ENCODE assay signal across 27 cellular contexts in the genomic region with DNA sequence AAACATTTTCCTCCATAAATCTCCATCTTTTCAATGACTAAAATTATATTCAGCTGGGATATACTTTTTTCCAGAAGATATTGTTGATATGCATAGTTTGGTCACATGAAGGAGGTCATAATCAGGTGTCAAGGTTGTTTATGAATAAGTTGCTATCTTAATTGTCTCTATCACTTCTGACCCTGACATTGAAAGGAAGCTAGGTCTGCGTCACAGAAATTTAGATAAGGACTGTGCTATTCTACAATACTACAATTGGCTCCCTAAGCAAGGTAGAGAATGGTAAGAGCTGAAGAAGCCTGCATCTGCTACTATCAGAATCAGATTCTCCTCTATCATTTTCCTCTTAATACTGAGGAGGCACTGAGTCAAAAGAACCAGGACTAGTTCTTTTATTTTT.
"Had no signal": no experiment of that assay in that cellular context is flagged by ENCODE, and none has a peak within 500 bp of the region (broad histone marks: within the 10 kb centered on the region; RNA-seq: fewer than 3 reads in every experiment).

No MANE protein-coding gene starts in this region.

- ATAC-seq: activated naive CD4-positive, alpha-beta T cell treated with anti-CD3 and anti-CD28 coated beads, Interleukin-2, amount 50 U/mL, for 72 hours; activated naive CD8-positive, alpha-beta T cell treated with anti-CD3 and anti-CD28 coated beads, Interleukin-2, amount 50 U/mL, for 24 hours; activated T-cell treated with anti-CD3 and anti-CD28 coated beads, Interleukin-2, amount 50 U/mL, for 4 hours; Panc1 had no signal

- H3K27me3 Mint-ChIP-seq: activated CD4-positive, alpha-beta memory T cell treated with anti-CD3 and anti-CD28 coated beads for 36 hours; activated CD4-positive, alpha-beta T cell treated with anti-CD3 and anti-CD28 coated beads, Interleukin-2, amount 10 ng/mL, durations not matched to agents 7 days and 5 days; activated naive CD8-positive, alpha-beta T cell treated with anti-CD3 and anti-CD28 coated beads, Interleukin-2, amount 50 U/mL, for 24 hours had no signal

- H3K27ac Mint-ChIP-seq: activated CD4-positive, alpha-beta memory T cell treated with anti-CD3 and anti-CD28 coated beads for 36 hours; activated CD4-positive, alpha-beta T cell treated with anti-CD3 and anti-CD28 coated beads, Interleukin-2, amount 10 ng/mL, durations not matched to agents 7 days and 5 days; activated naive CD4-positive, alpha-beta T cell treated with anti-CD3 and anti-CD28 coated beads, Interleukin-2, amount 50 U/mL, for 72 hours; activated naive CD8-positive, alpha-beta T cell treated with anti-CD3 and anti-CD28 coated beads, Interleukin-2, amount 50 U/mL, for 24 hours; T-helper 1 cell treated with Interleukin-12 subunit alpha and Interleukin-12 subunit beta and Interleukin-4 antibody, amounts not matched to agents 30 μg/mL and 1 μg/mL, for 36 hours had no signal

- H3K4me3 Mint-ChIP-seq: activated CD4-positive, alpha-beta memory T cell treated with anti-CD3 and anti-CD28 coated beads for 36 hours; activated CD4-positive, alpha-beta T cell treated with anti-CD3 and anti-CD28 coated beads, Interleukin-2, amount 10 ng/mL, durations not matched to agents 7 days and 5 days; activated naive CD8-positive, alpha-beta T cell treated with anti-CD3 and anti-CD28 coated beads, Interleukin-2, amount 50 U/mL, for 24 hours; activated T-cell treated with anti-CD3 and anti-CD28 coated beads, Interleukin-2, amount 50 U/mL, for 4 hours; T-helper 1 cell treated with Interleukin-12 subunit alpha and Interleukin-12 subunit beta and Interleukin-4 antibody, amounts not matched to agents 30 μg/mL and 1 μg/mL, for 36 hours had no signal

- H3K27me3 ChIP-seq: brain microvascular endothelial cell had no signal

- DNase-seq: activated CD4-positive, alpha-beta memory T cell treated with anti-CD3 and anti-CD28 coated beads for 36 hours; activated CD4-positive, alpha-beta T cell treated with anti-CD3 and anti-CD28 coated beads, Interleukin-2, amount 10 ng/mL, durations not matched to agents 7 days and 5 days; activated CD4-positive, CD25-positive, alpha-beta regulatory T cell; activated CD8-positive, alpha-beta memory T cell treated with anti-CD3 and anti-CD28 coated beads for 24 hours; activated effector memory CD4-positive, alpha-beta T cell treated with anti-CD3 and anti-CD28 coated beads, Interleukin-2, amount 50 U/mL, for 16 hours; activated naive CD4-positive, alpha-beta T cell treated with Interleukin-2 at 50 U/mL for 16 hours; activated naive CD8-positive, alpha-beta T cell treated with anti-CD3 and anti-CD28 coated beads, Interleukin-2, amount 50 U/mL, for 24 hours; activated T-cell treated with anti-CD3 and anti-CD28 coated beads, Interleukin-2, amount 50 U/mL, for 4 hours; amygdala; brain microvascular endothelial cell; Kasumi-1; KBM-7; NCI-H1105 treated with DMSO at 0.1 percent for 48 hours; NCI-H1436 treated with DMSO at 0.1 percent for 48 hours; NCI-H187; NCI-H2081; NCI-H510A treated with DMSO at 0.1 percent for 48 hours; NCI-H69; NK-92 treated with Interleukin-12 subunit alpha and Interleukin-12 subunit beta, amount 100 ng/mL, for 24 hours; OCI-M1; RPMI8226; SHP77; T-helper 9 cell had no signal

- H3K27ac ChIP-seq: brain microvascular endothelial cell, VCaP had no signal
